In genomic region chr20:1212607-1213396, GRCh38 we compare ENCODE assay signal across 8 cellular contexts. TPM values are rescaled to one million over a fixed set of nuclear protein-coding genes. Genes with fewer than 3 reads are reported as not detected.
DNase-seq lines count a peak whose midpoint lies in the region; ATAC-seq and TF ChIP-seq lines count a peak whose summit lies in the region.

No MANE protein-coding gene starts in this region.

- no peaks in the 10 kb centered on the region for H3K27me3 ChIP-seq in HL-60 (ENCODE audit: insufficient read depth, poor library complexity, severe bottlenecking)
- no peaks in the 10 kb centered on the region for H3K27me3 ChIP-seq in OCI-LY1 (ENCODE audit: insufficient read depth, low read length)

- no peaks in the 10 kb centered on the region for H3K4me1 ChIP-seq in OCI-LY1 (ENCODE audit: insufficient read depth, low read length, severe bottlenecking)

- DNase-seq in GM10266 (ENCODE audit: extremely low spot score), result peak; percentile 65
- DNase-seq in HL-60 (ENCODE audit: low read depth in 1 of 2, low spot score in 1 of 2), result peak; percentile 39 to 65
- peak; percentile 82 for DNase-seq in activated CD8-positive, alpha-beta memory T cell treated with anti-CD3 and anti-CD28 coated beads, Interleukin-2, amount 50 U/mL, for 48 hours
- DNase-seq in epithelial cell of proximal tubule (ENCODE audit: low read depth), result peak; percentile 15
- DNase-seq in myocyte (ENCODE audit: low read depth), result peak; percentile 79
- DNase-seq in stimulated activated CD8-positive, alpha-beta memory T cell treated with anti-CD3 and anti-CD28 coated beads, Interleukin-7, amount 100 ng/mL, for 4 hours (ENCODE audit: low read depth in 2 of 2), result peak; percentile 39 to 46

- no peaks in the 10 kb centered on the region for H3K9me2 ChIP-seq in OCI-LY1 (ENCODE audit: low read depth, low read length)

- H3K4me2 ChIP-seq in OCI-LY1 (ENCODE audit: low read length), result no peak overlapping the region

- no peaks in the 10 kb centered on the region for H3K79me2 ChIP-seq in OCI-LY1 (ENCODE audit: insufficient read depth, low read length)

- no peaks in the 10 kb centered on the region for H3F3A ChIP-seq in OCI-LY1 (ENCODE audit: insufficient read depth, low read length)

- H2AFZ ChIP-seq in OCI-LY1 (ENCODE audit: low read length), result no peak overlapping the region

- no peak for ATAC-seq in HG02973 (IDR thresholded peaks at IDR 0.05; ENCODE audit: unreplicated experiment)

- H3K36me3 ChIP-seq in OCI-LY1 (ENCODE audit: insufficient read depth, low read length), result no peaks in the 10 kb centered on the region

- H3K9ac ChIP-seq in OCI-LY1 (ENCODE audit: low read length), result no peak overlapping the region

- TF ChIP-seq CTCF in GM10266 (IDR thresholded peaks at IDR 0.05; ENCODE audit: control insufficient read depth, insufficient read depth, low read depth, missing control alignments) (peak; percentile 89), HL-60 (IDR thresholded peaks at IDR 0.05; ENCODE audit: insufficient read depth, low read length) (peak; percentile 79), OCI-LY1 (IDR thresholded peaks at IDR 0.05; ENCODE audit: low read length) (peak; percentile 75), epithelial cell of proximal tubule (conservative IDR thresholded peaks at IDR 0.05; ENCODE audit: low read depth, low read length) (peak; percentile 83)

- no peaks in the 10 kb centered on the region for H3K9me3 ChIP-seq in OCI-LY1 (ENCODE audit: low read length)

- H3K4me3 ChIP-seq in HL-60 (replicated peaks; ENCODE audit: insufficient read depth, low read length) (no peak overlapping the region), OCI-LY1 (ENCODE audit: low read depth, low read length, poor library complexity, severe bottlenecking) (no peak overlapping the region), epithelial cell of proximal tubule (ENCODE audit: low read depth, low read length) (no peak overlapping the region)

- no peaks in the 10 kb centered on the region for H4K20me1 ChIP-seq in OCI-LY1 (ENCODE audit: insufficient read depth, low read length)

- H3K27ac ChIP-seq in HL-60 (replicated peaks), result no peak overlapping the region
- no peak overlapping the region for H3K27ac ChIP-seq in OCI-LY1 (ENCODE audit: low read depth, low read length, poor library complexity, severe bottlenecking)

RNA-seq across cellular contexts. Expression of gene C20orf202, which starts 9.5 kb away (rescaled TPM):
- total RNA-seq in epithelial cell of proximal tubule (not detected in 2 replicates), myocyte (0.10 TPM in 1 of 2 replicates, not detected in the other)
- 0.06 TPM for polyA plus RNA-seq in myocyte (2012)

RNA-seq across cellular contexts. Expression of gene RAD21L1, which starts 13.0 kb away (rescaled TPM):
- total RNA-seq in epithelial cell of proximal tubule (0.06 and 1.2 TPM in 2 replicates), myocyte (0.08 and 0.57 TPM in 2 replicates)
- 0.04 TPM for polyA plus RNA-seq in myocyte (2012)

RNA-seq across cellular contexts. Expression of gene TMEM74B, which starts 28.0 kb away (rescaled TPM):
- total RNA-seq in epithelial cell of proximal tubule (1.2 TPM in 1 of 2 replicates, not detected in the other), myocyte (not detected in 2 replicates)
- 0.04 TPM for polyA plus RNA-seq in myocyte (2012)

RNA-seq across cellular contexts. Expression of gene SNPH, which starts 53.3 kb away (rescaled TPM):
- total RNA-seq in epithelial cell of proximal tubule, result 4.6 and 7.2 TPM in 2 replicates
- 29.4 and 36.5 TPM in 2 replicates for total RNA-seq in myocyte
- 13.3 TPM for polyA plus RNA-seq in myocyte (2012)

Comparison
In these comparisons a context has a peak if more than half of its experiments do, and no peak if none do; other contexts are left out.
1. DNase-seq: peak in every context shown above with its lines; median percentile 82 in activated CD8-positive, alpha-beta memory T cell treated with anti-CD3 and anti-CD28 coated beads, Interleukin-2, amount 50 U/mL, for 48 hours; 79 in myocyte; 65 in GM10266; 52 in HL-60; 42 in stimulated activated CD8-positive, alpha-beta memory T cell treated with anti-CD3 and anti-CD28 coated beads, Interleukin-7, amount 100 ng/mL, for 4 hours; 15 in epithelial cell of proximal tubule.